ENCODE assay signal across 8 cellular contexts in genomic region chr16:4692460-4693295, GRCh38. TPM values are rescaled to one million over a fixed set of nuclear protein-coding genes. Genes with fewer than 3 reads are reported as not detected.
DNase-seq lines count a peak whose midpoint lies in the region; ATAC-seq and TF ChIP-seq lines count a peak whose summit lies in the region.

No MANE protein-coding gene starts in this region.

- H3K36me3 ChIP-seq in lower lobe of right lung = peaks cover 52% of the 10 kb centered on the region

- no peaks in the 10 kb centered on the region for H3K9me3 ChIP-seq in lower lobe of right lung

- no peaks in the 10 kb centered on the region for H3K9me3 Mint-ChIP-seq in type B pancreatic cell

- no peaks in the 10 kb centered on the region for H3K36me3 Mint-ChIP-seq in type B pancreatic cell

- intact Hi-C loops in lower lobe of right lung (cut with DNase I) = no loop called here

- H3K4me3 ChIP-seq in HFF-Myc (replicated peaks; ENCODE audit: low read depth, low read length) = peak overlapping the region; percentile 75
- peak overlapping the region; percentile 98 for H3K4me3 ChIP-seq in lower lobe of right lung

- ATAC-seq in GM18502 (IDR thresholded peaks at IDR 0.05; ENCODE audit: poor library complexity, unreplicated experiment) (peak; percentile 26), lower lobe of right lung (peak; percentile 7 to 16)

- peak overlapping the region; percentile 61 for H3K27ac Mint-ChIP-seq in type B pancreatic cell

- TF ChIP-seq CTCF in HFF-Myc (IDR thresholded peaks at IDR 0.05; ENCODE audit: low read depth, low read length, missing control alignments) (no peak), lower lobe of right lung (IDR thresholded peaks at IDR 0.05) (no peak), type B pancreatic cell (conservative IDR thresholded peaks at IDR 0.05) (no peak), GM20000 (IDR thresholded peaks at IDR 0.05; ENCODE audit: extremely low read depth, missing control alignments) (no peak)

- no peaks in the 10 kb centered on the region for H3K4me1 Mint-ChIP-seq in type B pancreatic cell (ENCODE audit: unreplicated experiment)

- H3K27ac ChIP-seq in lower lobe of right lung = peak overlapping the region; percentile 95

- H3K4me1 ChIP-seq in lower lobe of right lung = peaks cover 25% of the 10 kb centered on the region

- H3K27me3 Mint-ChIP-seq in type B pancreatic cell = no peaks in the 10 kb centered on the region

- peak overlapping the region; percentile 85 for H3K4me3 Mint-ChIP-seq in type B pancreatic cell

- no peaks in the 10 kb centered on the region for H3K27me3 ChIP-seq in lower lobe of right lung (ENCODE audit: low read depth)

- DNase-seq in HFF-Myc (ENCODE audit: extremely low read depth, low read depth) (no peak), NCI-H69 (lab: John Stamatoyannopoulos, UW) (peak; percentile 28), cerebellar cortex (ENCODE audit: low spot score) (peak; percentile 25), lower lobe of right lung (no peak), type B pancreatic cell (ENCODE audit: extremely low spot score, unreplicated experiment) (no peak), GM20000 (ENCODE audit: low spot score) (no peak), HT-29 (ENCODE audit: low spot score) (no peak)

RNA-seq across cellular contexts. Expression of gene NUDT16L1, which starts 0.7 kb away (rescaled TPM):
- total RNA-seq in lower lobe of right lung (27.3 TPM), type B pancreatic cell (ENCODE audit: low replicate concordance) (36.7 and 37.7 TPM in 2 replicates)
- total RNA-seq in HT-29 (2014; rRNA removed; shearing (Covaris generic)) = 81.9 and 82.4 TPM in 2 replicates

RNA-seq across cellular contexts. Expression of gene ANKS3, which starts 41.4 kb away (rescaled TPM):
- total RNA-seq in lower lobe of right lung (20.6 TPM), type B pancreatic cell (ENCODE audit: low replicate concordance) (21.6 and 36.7 TPM in 2 replicates)
- total RNA-seq in HT-29 (2014; rRNA removed; shearing (Covaris generic)) = 27.2 and 29.7 TPM in 2 replicates

RNA-seq across cellular contexts. Expression of gene DNAAF8, which starts 41.7 kb away (rescaled TPM):
- 3.4 TPM for total RNA-seq in lower lobe of right lung
- 0.74 and 2.6 TPM in 2 replicates for total RNA-seq in type B pancreatic cell (ENCODE audit: low replicate concordance)
- 2.5 and 5.8 TPM in 2 replicates for total RNA-seq in HT-29 (2014; rRNA removed; shearing (Covaris generic))

Comparison
In these comparisons a context has a peak if more than half of its experiments do, and no peak if none do; other contexts are left out.
1. DNase-seq: peak in NCI-H69 (single experiment) and cerebellar cortex (single experiment); none in HFF-Myc (single experiment), lower lobe of right lung (single experiment), type B pancreatic cell (single experiment), GM20000 (single experiment) and HT-29 (single experiment).